In the genomic region with DNA sequence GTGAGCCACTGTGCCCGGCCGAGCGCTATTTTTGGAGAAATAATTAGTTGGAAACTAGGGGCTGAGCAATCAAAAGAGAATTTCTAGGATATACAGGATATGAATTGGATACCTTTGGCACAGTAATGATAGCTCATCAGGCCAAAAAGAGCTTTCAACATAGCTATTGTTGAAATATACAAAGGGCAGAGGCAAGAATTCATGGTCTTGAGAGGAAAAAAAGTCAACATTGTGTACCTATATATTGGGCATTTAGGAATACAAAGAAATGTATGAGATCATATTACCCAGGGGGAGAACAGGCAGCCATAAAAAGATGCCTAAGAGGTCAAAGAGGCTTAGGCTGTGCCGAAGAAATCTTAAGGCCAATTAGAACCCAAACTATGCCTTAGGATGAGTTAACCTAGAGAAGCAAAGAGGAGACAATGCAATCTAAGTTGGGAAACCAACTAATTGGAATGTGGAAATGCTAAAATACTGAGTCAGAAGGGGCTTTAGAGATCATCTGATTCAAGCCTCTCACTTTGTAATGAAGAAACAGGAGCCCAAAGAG, we compare ENCODE assay signal across 1 cellular context.
TF ChIP-seq lines count a peak whose summit lies in the region.

No MANE protein-coding gene starts in this region.

TF ChIP-seq in A549, 52 proteins besides CTCF, POLR2A, EP300 and RAD21 (continued from another document):
- TF ChIP-seq, protein P1, sequence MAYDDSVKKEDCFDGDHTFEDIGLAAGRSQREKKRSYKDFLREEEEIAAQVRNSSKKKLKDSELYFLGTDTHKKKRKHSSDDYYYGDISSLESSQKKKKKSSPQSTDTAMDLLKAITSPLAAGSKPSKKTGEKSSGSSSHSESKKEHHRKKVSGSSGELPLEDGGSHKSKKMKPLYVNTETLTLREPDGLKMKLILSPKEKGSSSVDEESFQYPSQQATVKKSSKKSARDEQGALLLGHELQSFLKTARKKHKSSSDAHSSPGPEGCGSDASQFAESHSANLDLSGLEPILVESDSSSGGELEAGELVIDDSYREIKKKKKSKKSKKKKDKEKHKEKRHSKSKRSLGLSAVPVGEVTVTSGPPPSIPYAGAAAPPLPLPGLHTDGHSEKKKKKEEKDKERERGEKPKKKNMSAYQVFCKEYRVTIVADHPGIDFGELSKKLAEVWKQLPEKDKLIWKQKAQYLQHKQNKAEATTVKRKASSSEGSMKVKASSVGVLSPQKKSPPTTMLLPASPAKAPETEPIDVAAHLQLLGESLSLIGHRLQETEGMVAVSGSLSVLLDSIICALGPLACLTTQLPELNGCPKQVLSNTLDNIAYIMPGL (CRISPR knock-in tag; IDR thresholded peaks at IDR 0.05; ENCODE audit: borderline replicate concordance) = no peak
- TF ChIP-seq, protein P2, sequence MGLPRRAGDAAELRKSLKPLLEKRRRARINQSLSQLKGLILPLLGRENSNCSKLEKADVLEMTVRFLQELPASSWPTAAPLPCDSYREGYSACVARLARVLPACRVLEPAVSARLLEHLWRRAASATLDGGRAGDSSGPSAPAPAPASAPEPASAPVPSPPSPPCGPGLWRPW (IDR thresholded peaks at IDR 0.05) = no peak
- TF ChIP-seq GATA3 (IDR thresholded peaks at IDR 0.05; ENCODE audit: borderline replicate concordance) = no peak
- no peak for TF ChIP-seq CHD4 (IDR thresholded peaks at IDR 0.05; ENCODE audit: borderline replicate concordance)
- TF ChIP-seq HDAC2 (IDR thresholded peaks at IDR 0.05) = no peak
